ENCODE assay signal across 36 cellular contexts in the genomic region with DNA sequence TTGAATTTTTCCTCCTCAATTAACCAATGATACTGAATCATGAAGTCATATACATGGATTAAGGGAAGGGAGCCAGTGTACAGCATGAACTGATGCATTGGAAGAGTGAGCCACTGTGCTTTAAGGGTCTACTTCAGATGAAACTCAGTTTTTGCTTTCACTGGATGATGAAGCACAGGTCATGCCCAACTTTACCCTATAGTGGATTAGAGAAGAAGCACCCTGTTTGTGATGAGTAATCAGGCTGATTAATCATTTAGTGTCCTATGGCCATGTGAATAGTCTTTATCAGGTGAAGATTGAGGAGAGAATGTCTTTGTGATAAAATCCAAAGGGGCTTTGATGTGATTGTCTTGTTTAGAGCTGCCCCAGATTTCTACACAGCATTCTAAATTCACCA. TPM values are rescaled to one million over a fixed set of nuclear protein-coding genes. Genes with fewer than 3 reads are reported as not detected.
"Had no signal": no experiment of that assay in that cellular context is flagged by ENCODE, and none has a peak within 500 bp of the region (broad histone marks: within the 10 kb centered on the region; RNA-seq: fewer than 3 reads in every experiment).

No MANE protein-coding gene starts in this region.

- H3K4me1 Mint-ChIP-seq: memory B cell; mesothelial cell of epicardium; naive B cell; neural crest cell; stimulated activated naive CD8-positive, alpha-beta T cell treated with anti-CD3 and anti-CD28 coated beads, Interleukin-15, amount 100 ng/mL, for 72 hours had no signal

- H3K36me3 ChIP-seq: colonic mucosa, esophagus muscularis mucosa, heart right ventricle, lower lobe of right lung, right lobe of liver, suprapubic skin, transverse colon, upper lobe of right lung, uterus had no signal

- H3K4me1 ChIP-seq: colonic mucosa, parathyroid adenoma had no signal

- H2AFZ ChIP-seq: parathyroid adenoma had no signal

- H3K4me3 ChIP-seq: colonic mucosa, esophagus muscularis mucosa, heart right ventricle, lower lobe of right lung, mucosa of descending colon, right lobe of liver, smooth muscle cell, suprapubic skin, transverse colon, upper lobe of right lung, uterus had no signal

- FAIRE-seq: islet of Langerhans had no signal

- H3K27ac ChIP-seq: colonic mucosa, esophagus muscularis mucosa, heart right ventricle, lower lobe of right lung, parathyroid adenoma, right lobe of liver, suprapubic skin, transverse colon, upper lobe of right lung, uterus had no signal

- H3K4me2 ChIP-seq: smooth muscle cell had no signal

- H3K36me3 Mint-ChIP-seq: memory B cell; mesothelial cell of epicardium; naive B cell; natural killer cell treated with Interleukin-12 subunit alpha and Interleukin-12 subunit beta and Interleukin-15 and Interleukin-18, amount 100 ng/mL, for 72 hours had no signal

- H3K9me3 ChIP-seq: colonic mucosa, esophagus muscularis mucosa, heart right ventricle, lower lobe of right lung, mucosa of descending colon, right lobe of liver, suprapubic skin, transverse colon, upper lobe of right lung, uterus had no signal

- H3K27me3 ChIP-seq: colonic mucosa, esophagus muscularis mucosa, heart right ventricle, right lobe of liver, suprapubic skin, transverse colon, upper lobe of right lung, uterus had no signal

- H3K9me3 Mint-ChIP-seq: dendritic cell treated with granulocyte-macrophage colony-stimulating factor and Interleukin-4, amounts not matched to agents 40 ng/mL and 50 ng/mL, for 4 days; endodermal cell; memory B cell; mesothelial cell of epicardium; naive B cell; natural killer cell treated with Interleukin-12 subunit alpha and Interleukin-12 subunit beta and Interleukin-15 and Interleukin-18, amount 100 ng/mL, for 72 hours; neural crest cell; stimulated activated naive CD8-positive, alpha-beta T cell treated with anti-CD3 and anti-CD28 coated beads, Interleukin-15, amount 100 ng/mL, for 72 hours had no signal

- H3K4me3 Mint-ChIP-seq: dendritic cell treated with granulocyte-macrophage colony-stimulating factor and Interleukin-4, amounts not matched to agents 40 ng/mL and 50 ng/mL, for 4 days; endodermal cell; memory B cell; mesothelial cell of epicardium; naive B cell; natural killer cell treated with Interleukin-12 subunit alpha and Interleukin-12 subunit beta and Interleukin-15 and Interleukin-18, amount 100 ng/mL, for 72 hours; neural crest cell; stimulated activated naive CD8-positive, alpha-beta T cell treated with anti-CD3 and anti-CD28 coated beads, Interleukin-15, amount 100 ng/mL, for 72 hours had no signal

- H3K79me2 ChIP-seq: parathyroid adenoma had no signal

- H3K9ac ChIP-seq: parathyroid adenoma had no signal

- DNase-seq: colonic mucosa; effector CD8-positive, alpha-beta T cell; foreskin melanocyte; glutamatergic neuron; heart right ventricle; hippocampal formation; kidney glomerular epithelial cell; left ventricle myocardium superior; lower lobe of right lung; mucosa of descending colon; naive B cell; right lobe of liver; stimulated activated CD4-positive, alpha-beta T cell treated with anti-CD3 and anti-CD28 coated beads, Interleukin-12 subunit alpha, Interleukin-12 subunit beta, amount 100 ng/mL, for 4 hours; stimulated activated CD4-positive, alpha-beta T cell treated with anti-CD3 and anti-CD28 coated beads, Interleukin-1b, Interleukin-23, amount 100 ng/mL, for 48 hours; stimulated activated CD4-positive, alpha-beta T cell treated with anti-CD3 and anti-CD28 coated beads, Interleukin-4, amount 100 ng/mL, for 1 hour; stimulated activated CD8-positive, alpha-beta memory T cell treated with anti-CD3 and anti-CD28 coated beads, Interleukin-4, amount 100 ng/mL, for 48 hours; stimulated activated naive CD4-positive, alpha-beta T cell; stimulated activated naive CD8-positive, alpha-beta T cell treated with anti-CD3 and anti-CD28 coated beads, Interleukin-15, amount 100 ng/mL, for 72 hours; transverse colon; upper lobe of right lung; uterus had no signal

- H3K27ac Mint-ChIP-seq: dendritic cell treated with granulocyte-macrophage colony-stimulating factor and Interleukin-4, amounts not matched to agents 40 ng/mL and 50 ng/mL, for 4 days; endodermal cell; memory B cell; mesothelial cell of epicardium; naive B cell; natural killer cell treated with Interleukin-12 subunit alpha and Interleukin-12 subunit beta and Interleukin-15 and Interleukin-18, amount 100 ng/mL, for 72 hours; progenitor cell of endocrine pancreas; stimulated activated naive CD8-positive, alpha-beta T cell treated with anti-CD3 and anti-CD28 coated beads, Interleukin-15, amount 100 ng/mL, for 72 hours had no signal

RNA-seq across cellular contexts. Expression of a gene that starts 45.5 kb away (rescaled TPM):
- total RNA-seq: colonic mucosa; endodermal cell; fibroblast of lung; heart right ventricle; left ventricle myocardium superior; lower lobe of right lung; mesothelial cell of epicardium; mucosa of descending colon; natural killer cell treated with Interleukin-12 subunit alpha and Interleukin-12 subunit beta and Interleukin-15 and Interleukin-18, amount 100 ng/mL, for 72 hours; neural crest cell; osteoblast; progenitor cell of endocrine pancreas; right lobe of liver; smooth muscle cell; suprapubic skin; transverse colon; upper lobe of right lung had no signal
- polyA plus RNA-seq: fibroblast of lung, smooth muscle cell, thymus had no signal
